18 cellular contexts compared by ENCODE assay signal in genomic region chr1:19754482-19754881, GRCh38. TPM values are rescaled to one million over a fixed set of nuclear protein-coding genes. Genes with fewer than 3 reads are reported as not detected.
A peak's percentile ranks its signal among the peaks of the same experiment; 100 is the strongest.
DNase-seq lines count a peak whose midpoint lies in the region; ATAC-seq and TF ChIP-seq lines count a peak whose summit lies in the region.
"Had no signal": no experiment of that assay in that cellular context is flagged by ENCODE, and none has a peak within 500 bp of the region (broad histone marks: within the 10 kb centered on the region; RNA-seq: fewer than 3 reads in every experiment).

No MANE protein-coding gene starts in this region.

- no peak for TF ChIP-seq CTCF in nephron progenitor cell (IDR thresholded peaks at IDR 0.05)
- no peak for TF ChIP-seq CTCF in uterus (IDR thresholded peaks at IDR 0.05)

- no peaks in the 10 kb centered on the region for H3K27me3 ChIP-seq in uterus

- no peaks in the 10 kb centered on the region for H3K4me1 ChIP-seq in uterus

- intact Hi-C loops in uterus (cut with DNase I; ENCODE audit: low total_unique reads) (no loop called here), sciatic nerve (cut with DNase I) (no loop called here)

- no peak overlapping the region for H3K4me3 Mint-ChIP-seq in nephron progenitor cell
- H3K4me3 Mint-ChIP-seq: activated naive CD4-positive, alpha-beta T cell treated with anti-CD3 and anti-CD28 coated beads, Interleukin-2, amount 50 U/mL, for 24 hours; activated T-cell treated with anti-CD3 and anti-CD28 coated beads, Interleukin-2, amount 50 U/mL, for 24 hours; B cell; immature natural killer cell; natural killer cell treated with Interleukin-12 subunit alpha and Interleukin-12 subunit beta and Interleukin-15 and Interleukin-18, amount 100 ng/mL, for 72 hours; T-cell had no signal

- no peaks in the 10 kb centered on the region for H3K9me3 ChIP-seq in uterus

- peaks cover 30% of the 10 kb centered on the region for H3K4me1 Mint-ChIP-seq in nephron progenitor cell
- H3K4me1 Mint-ChIP-seq: activated naive CD4-positive, alpha-beta T cell treated with anti-CD3 and anti-CD28 coated beads, Interleukin-2, amount 50 U/mL, for 24 hours; B cell; immature natural killer cell; T-cell had no signal

- ATAC-seq in GM18907 (IDR thresholded peaks at IDR 0.05; ENCODE audit: unreplicated experiment) (no peak), sciatic nerve (no peak)
- ATAC-seq: Right ventricle myocardium inferior, T-cell had no signal

- H3K36me3 Mint-ChIP-seq in nephron progenitor cell (ENCODE audit: low read depth) = no peaks in the 10 kb centered on the region
- H3K36me3 Mint-ChIP-seq: natural killer cell treated with Interleukin-12 subunit alpha and Interleukin-12 subunit beta and Interleukin-15 and Interleukin-18, amount 100 ng/mL, for 72 hours had no signal

- no peak overlapping the region for H3K4me3 ChIP-seq in uterus

- no peak overlapping the region for H3K27ac Mint-ChIP-seq in nephron progenitor cell
- H3K27ac Mint-ChIP-seq: activated naive CD4-positive, alpha-beta T cell treated with anti-CD3 and anti-CD28 coated beads, Interleukin-2, amount 50 U/mL, for 24 hours; activated T-cell treated with anti-CD3 and anti-CD28 coated beads, Interleukin-2, amount 50 U/mL, for 24 hours; B cell; immature natural killer cell; natural killer cell treated with Interleukin-12 subunit alpha and Interleukin-12 subunit beta and Interleukin-15 and Interleukin-18, amount 100 ng/mL, for 72 hours; T-cell had no signal

- peak; percentile 73 for DNase-seq in M059J (ENCODE audit: low read depth)
- DNase-seq in cerebellar cortex (ENCODE audit: low spot score) = peak; percentile 50
- peak; percentile 23 for DNase-seq in nephron progenitor cell
- peak; percentile 32 to 43 for DNase-seq in uterus
- no peak for DNase-seq in sciatic nerve (ENCODE audit: low spot score)
- no peak for DNase-seq in NCI-H1105 treated with DMSO at 0.1 percent for 48 hours (lab: John Stamatoyannopoulos, UW)
- DNase-seq: activated CD4-positive, alpha-beta T cell treated with anti-CD3 and anti-CD28 coated beads, Interleukin-2, amount 50 U/mL, for 48 hours; activated T-cell treated with anti-CD3 and anti-CD28 coated beads, Interleukin-2, amount 50 U/mL, for 24 hours; immature natural killer cell; NCI-H1417 treated with DMSO at 0.1 percent for 48 hours; NCI-H2227 treated with DMSO at 0.1 percent for 48 hours; stimulated activated CD4-positive, alpha-beta T cell treated with anti-CD3 and anti-CD28 coated beads, Interleukin-1b, Interleukin-23, amount 100 ng/mL, for 48 hours; T-cell had no signal

- no peak for TF ChIP-seq POLR2A in uterus (IDR thresholded peaks at IDR 0.05)

- peaks cover 34% of the 10 kb centered on the region for H3K27me3 Mint-ChIP-seq in nephron progenitor cell (ENCODE audit: low read depth, poor library complexity)
- H3K27me3 Mint-ChIP-seq: activated naive CD4-positive, alpha-beta T cell treated with anti-CD3 and anti-CD28 coated beads, Interleukin-2, amount 50 U/mL, for 24 hours; activated T-cell treated with anti-CD3 and anti-CD28 coated beads, Interleukin-2, amount 50 U/mL, for 24 hours; B cell; natural killer cell treated with Interleukin-12 subunit alpha and Interleukin-12 subunit beta and Interleukin-15 and Interleukin-18, amount 100 ng/mL, for 72 hours; T-cell had no signal

- H3K27ac ChIP-seq in uterus = peak overlapping the region; percentile 10 to 21

- peaks cover 9% of the 10 kb centered on the region for H3K9me3 Mint-ChIP-seq in nephron progenitor cell
- H3K9me3 Mint-ChIP-seq: activated naive CD4-positive, alpha-beta T cell treated with anti-CD3 and anti-CD28 coated beads, Interleukin-2, amount 50 U/mL, for 24 hours; activated T-cell treated with anti-CD3 and anti-CD28 coated beads, Interleukin-2, amount 50 U/mL, for 24 hours; immature natural killer cell; natural killer cell treated with Interleukin-12 subunit alpha and Interleukin-12 subunit beta and Interleukin-15 and Interleukin-18, amount 100 ng/mL, for 72 hours; T-cell had no signal

- no peaks in the 10 kb centered on the region for H3K36me3 ChIP-seq in uterus

RNA-seq across cellular contexts. Expression of gene TMCO4, which starts 45.2 kb away (rescaled TPM):
- total RNA-seq in M059J (2014; rRNA removed; shearing (Covaris generic)) = 25.0 and 39.8 TPM in 2 replicates
- total RNA-seq in uterus (10 to 100 TPM; 11.8 to 41.2 (median 21.8) TPM), sciatic nerve (23.0 TPM)

Comparison
In these comparisons a context has a peak if more than half of its experiments do, and no peak if none do; other contexts are left out.
1. DNase-seq: peak in M059J (single experiment), cerebellar cortex (single experiment), nephron progenitor cell (single experiment) and uterus (2 of 2); none in sciatic nerve (single experiment) and NCI-H1105 treated with DMSO at 0.1 percent for 48 hours (single experiment).